Comparison of ENCODE assay signal across 20 cellular contexts in genomic region chr22:21873619-21874018, GRCh38. TPM values are rescaled to one million over a fixed set of nuclear protein-coding genes. Genes with fewer than 3 reads are reported as not detected.
A peak's percentile ranks its signal among the peaks of the same experiment; 100 is the strongest.
DNase-seq lines count a peak whose midpoint lies in the region; ATAC-seq lines count a peak whose summit lies in the region.
"Had no signal": no experiment of that assay in that cellular context is flagged by ENCODE, and none has a peak within 500 bp of the region (broad histone marks: within the 10 kb centered on the region; RNA-seq: fewer than 3 reads in every experiment).

No MANE protein-coding gene starts in this region.

- DNase-seq in T-helper 17 cell (no peak), islet precursor cell (peak; percentile 15), mesenteric fat pad (ENCODE audit: low spot score) (peak; percentile 12), trophoblast cell (peak; percentile 43 to 75), HT-29 (ENCODE audit: low spot score) (no peak)
- no peak for DNase-seq in activated T-cell treated with anti-CD3 and anti-CD28 coated beads, Interleukin-2, amount 50 U/mL, for 4 hours
- no peak for DNase-seq in effector memory CD8-positive, alpha-beta T cell
- no peak for DNase-seq in central memory CD4-positive, alpha-beta T cell
- DNase-seq: 8988T; ACHN; AML-193; Caco-2; Calu3; CD4-positive, alpha-beta T cell; CD8-positive, alpha-beta T cell; DMS79 treated with DMSO at 0.1 percent for 48 hours; GF-D8 had no signal

- no peaks in the 10 kb centered on the region for H3K79me1 ChIP-seq in trophoblast cell (ENCODE audit: low read length)

- H3K27ac Mint-ChIP-seq in T-helper 17 cell, result peak overlapping the region; percentile 34
- H3K27ac Mint-ChIP-seq in effector memory CD8-positive, alpha-beta T cell, result no peak overlapping the region
- H3K27ac Mint-ChIP-seq: B cell; CD4-positive, alpha-beta T cell; CD8-positive, alpha-beta T cell had no signal

- no peak overlapping the region for H3K4me3 ChIP-seq in trophoblast cell (ENCODE audit: low read depth, low read length)
- H3K4me3 ChIP-seq: BLaER1 treated with 17β-estradiol and CSF1 and Interleukin-3, amounts not matched to agents 10 nM and 100 nM had no signal

- no peak overlapping the region for H2AFZ ChIP-seq in trophoblast cell (ENCODE audit: insufficient read depth, low read length, poor library complexity)

- no peak overlapping the region for H3K4ac ChIP-seq in trophoblast cell (ENCODE audit: low read depth, low read length)

- peaks cover 7% of the 10 kb centered on the region for H3K4me1 Mint-ChIP-seq in T-helper 17 cell
- peaks cover 21% of the 10 kb centered on the region for H3K4me1 Mint-ChIP-seq in activated T-cell treated with anti-CD3 and anti-CD28 coated beads, Interleukin-2, amount 50 U/mL, for 4 hours (ENCODE audit: low read depth)
- H3K4me1 Mint-ChIP-seq in effector memory CD8-positive, alpha-beta T cell (ENCODE audit: low read depth in 2 of 2), result peaks cover 7 to 10% of the 10 kb centered on the region in 2 donors

- no peak overlapping the region for H3K4me2 ChIP-seq in trophoblast cell (ENCODE audit: low read length)
- H3K4me2 ChIP-seq: BLaER1 treated with 17β-estradiol and CSF1 and Interleukin-3, amounts not matched to agents 10 nM and 100 nM had no signal

- H3K79me2 ChIP-seq in trophoblast cell (ENCODE audit: control insufficient read depth, insufficient read depth, low read length, poor library complexity), result no peaks in the 10 kb centered on the region

- H3K9me3 Mint-ChIP-seq in activated T-cell treated with anti-CD3 and anti-CD28 coated beads, Interleukin-2, amount 50 U/mL, for 4 hours, result no peaks in the 10 kb centered on the region
- no peaks in the 10 kb centered on the region for H3K9me3 Mint-ChIP-seq in effector memory CD8-positive, alpha-beta T cell
- H3K9me3 Mint-ChIP-seq: CD4-positive, alpha-beta T cell; CD8-positive, alpha-beta T cell had no signal

- no CpG with 5 or more reads among the region's 7 CpGs for WGBS in trophoblast cell (ENCODE audit: extremely low coverage, insufficient coverage, insufficient read length)

- no peak overlapping the region for H2BK12ac ChIP-seq in trophoblast cell (ENCODE audit: low read length)

- no peak overlapping the region for H4K8ac ChIP-seq in trophoblast cell (ENCODE audit: low read depth, low read length)

- H3K23ac ChIP-seq in trophoblast cell (ENCODE audit: low read length), result no peak overlapping the region

- H2BK120ac ChIP-seq in trophoblast cell (ENCODE audit: insufficient read depth, low read length, poor library complexity), result no peak overlapping the region

- H4K12ac ChIP-seq in trophoblast cell (ENCODE audit: low read depth, low read length), result no peak overlapping the region

- H3K4me1 ChIP-seq in trophoblast cell (ENCODE audit: control insufficient read depth in 1 of 2, insufficient read depth in 2 of 2, low read length in 2 of 2), result no peaks in the 10 kb centered on the region
- H3K4me1 ChIP-seq: Caco-2 had no signal

- no peak overlapping the region for H2AK5ac ChIP-seq in trophoblast cell (ENCODE audit: low read length)

- no peak overlapping the region for H3K9ac ChIP-seq in trophoblast cell (ENCODE audit: low read length)
- H3K9ac ChIP-seq: BLaER1 treated with 17β-estradiol and CSF1 and Interleukin-3, amounts not matched to agents 10 nM and 100 nM had no signal

- H3K18ac ChIP-seq in trophoblast cell (ENCODE audit: low read length), result no peak overlapping the region

- H3K27me3 ChIP-seq in trophoblast cell (ENCODE audit: insufficient read depth, low read length), result no peaks in the 10 kb centered on the region
- H3K27me3 ChIP-seq: BLaER1 treated with 17β-estradiol and CSF1 and Interleukin-3, amounts not matched to agents 10 nM and 100 nM had no signal

- no peaks in the 10 kb centered on the region for H3K36me3 ChIP-seq in trophoblast cell (ENCODE audit: control insufficient read depth in 1 of 2, insufficient read depth in 2 of 2, low read length in 2 of 2)
- H3K36me3 ChIP-seq: BLaER1 treated with 17β-estradiol and CSF1 and Interleukin-3, amounts not matched to agents 10 nM and 100 nM had no signal

- H4K91ac ChIP-seq in trophoblast cell (ENCODE audit: low read depth, low read length), result no peak overlapping the region

- H3K9me3 ChIP-seq in T-helper 17 cell (ENCODE audit: control insufficient read depth, low read length, poor library complexity, severe bottlenecking), result no peaks in the 10 kb centered on the region
- no peaks in the 10 kb centered on the region for H3K9me3 ChIP-seq in trophoblast cell (ENCODE audit: insufficient read depth, low read depth, low read length)
- H3K9me3 ChIP-seq: BLaER1 treated with 17β-estradiol and CSF1 and Interleukin-3, amounts not matched to agents 10 nM and 100 nM; Caco-2 had no signal

- no peak overlapping the region for H3K4me3 Mint-ChIP-seq in T-helper 17 cell
- no peak overlapping the region for H3K4me3 Mint-ChIP-seq in activated T-cell treated with anti-CD3 and anti-CD28 coated beads, Interleukin-2, amount 50 U/mL, for 4 hours
- H3K4me3 Mint-ChIP-seq in effector memory CD8-positive, alpha-beta T cell, result no peak overlapping the region
- H3K4me3 Mint-ChIP-seq: B cell; CD4-positive, alpha-beta T cell; CD8-positive, alpha-beta T cell had no signal

- no peak overlapping the region for H2BK5ac ChIP-seq in trophoblast cell (ENCODE audit: low read depth, low read length, poor library complexity)

- H3K14ac ChIP-seq in trophoblast cell (ENCODE audit: low read length), result no peak overlapping the region

- no peak for ATAC-seq in T-helper 17 cell
- no peak for ATAC-seq in activated T-cell treated with anti-CD3 and anti-CD28 coated beads, Interleukin-2, amount 50 U/mL, for 4 hours
- no peak for ATAC-seq in effector memory CD8-positive, alpha-beta T cell (replicated peaks)
- ATAC-seq: CD8-positive, alpha-beta T cell had no signal

- no peaks in the 10 kb centered on the region for H3K27me3 Mint-ChIP-seq in T-helper 17 cell
- no peaks in the 10 kb centered on the region for H3K27me3 Mint-ChIP-seq in activated T-cell treated with anti-CD3 and anti-CD28 coated beads, Interleukin-2, amount 50 U/mL, for 4 hours (ENCODE audit: low read depth)
- H3K27me3 Mint-ChIP-seq in effector memory CD8-positive, alpha-beta T cell, result no peaks in the 10 kb centered on the region
- H3K27me3 Mint-ChIP-seq: B cell; CD4-positive, alpha-beta T cell had no signal

- H3K36me3 Mint-ChIP-seq in T-helper 17 cell (ENCODE audit: low read depth), result no peaks in the 10 kb centered on the region
- H3K36me3 Mint-ChIP-seq in activated T-cell treated with anti-CD3 and anti-CD28 coated beads, Interleukin-2, amount 50 U/mL, for 4 hours (ENCODE audit: insufficient read depth), result no peaks in the 10 kb centered on the region
- H3K36me3 Mint-ChIP-seq in effector memory CD8-positive, alpha-beta T cell (ENCODE audit: insufficient read depth), result no peaks in the 10 kb centered on the region
- H3K36me3 Mint-ChIP-seq: CD8-positive, alpha-beta T cell had no signal

- no peak overlapping the region for H3K27ac ChIP-seq in trophoblast cell (ENCODE audit: low read depth, low read length)
- H3K27ac ChIP-seq: BLaER1 treated with 17β-estradiol and CSF1 and Interleukin-3, amounts not matched to agents 10 nM and 100 nM; C4-2B had no signal

RNA-seq across cellular contexts. Expression of gene MAPK1, which starts 6.2 kb away (rescaled TPM):
- 10 to 100 TPM; 74.2 to 84.6 TPM for total RNA-seq in T-helper 17 cell
- 109 TPM for total RNA-seq in mesenteric fat pad
- polyA plus RNA-seq in trophoblast cell (2013), result 42.9 and 43.3 TPM in 2 replicates
- total RNA-seq in activated T-cell treated with anti-CD3 and anti-CD28 coated beads, Interleukin-2, amount 50 U/mL, for 4 hours, result 100 to 1,000 TPM; 136 to 165 (median 138) TPM
- 24.6 and 27.0 TPM in 2 replicates for total RNA-seq in HT-29 (2014; rRNA removed; shearing (Covaris generic))

Comparison
In these comparisons a context has a peak if more than half of its experiments do, and no peak if none do; other contexts are left out.
1. DNase-seq: peak in islet precursor cell (single experiment), mesenteric fat pad (single experiment) and trophoblast cell (2 of 2); none in T-helper 17 cell (0 of 3), activated T-cell treated with anti-CD3 and anti-CD28 coated beads, Interleukin-2, amount 50 U/mL, for 4 hours (single experiment), effector memory CD8-positive, alpha-beta T cell (0 of 3), HT-29 (single experiment) and central memory CD4-positive, alpha-beta T cell (single experiment).